ENCODE assay signal across 8 cellular contexts in the genomic region with DNA sequence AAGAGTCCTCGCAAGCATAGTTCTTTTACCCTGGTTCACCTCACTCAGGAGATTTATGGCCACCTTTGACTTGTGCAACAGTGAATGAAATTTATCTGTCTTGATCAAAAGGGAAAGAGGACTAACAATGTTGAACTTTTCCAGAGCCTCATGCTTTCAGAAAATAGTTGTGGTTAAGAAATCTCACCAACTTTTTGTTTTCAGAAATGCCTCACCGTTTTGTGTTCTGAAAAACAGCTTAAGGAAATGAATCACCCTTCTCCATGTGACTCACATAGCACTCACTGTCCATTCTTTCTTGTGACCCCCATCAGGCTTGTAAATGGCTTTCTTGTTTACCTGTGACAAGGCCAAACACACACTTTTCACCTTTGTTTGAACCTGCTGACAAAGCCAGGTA.
DNase-seq lines count a peak whose midpoint lies in the region; FAIRE-seq and TF ChIP-seq lines count a peak whose summit lies in the region.

No MANE protein-coding gene starts in this region.

- H3K27me3 ChIP-seq in Caco-2 (replicated peaks; ENCODE audit: control insufficient read depth, insufficient read depth, low read length), result no peaks in the 10 kb centered on the region

- TF ChIP-seq CTCF in GM10266 (IDR thresholded peaks at IDR 0.05; ENCODE audit: control insufficient read depth, insufficient read depth, low read depth, missing control alignments), result no peak
- TF ChIP-seq CTCF in HFF-Myc (IDR thresholded peaks at IDR 0.05; ENCODE audit: low read depth, low read length, missing control alignments), result no peak
- no peak for TF ChIP-seq CTCF in fibroblast of villous mesenchyme (IDR thresholded peaks at IDR 0.05; ENCODE audit: insufficient read depth, low read depth, low read length)
- TF ChIP-seq CTCF in Caco-2 (IDR thresholded peaks at IDR 0.05; ENCODE audit: insufficient read depth in 1 of 2, low read depth in 1 of 2, low read length in 1 of 2, severe bottlenecking in 1 of 2, unreplicated experiment in 1 of 2), result no peak

- no TSS peak for BruUV-seq in Caco-2 (replicated peaks; lab: Mats Ljungman, UMichigan)

- H3K4me3 Mint-ChIP-seq in Caco-2 (ENCODE audit: unreplicated experiment), result no peak overlapping the region

- peak; percentile 14 for DNase-seq in GM10266 (ENCODE audit: extremely low spot score)
- peak; percentile 83 for DNase-seq in HFF-Myc (ENCODE audit: extremely low read depth, low read depth)
- DNase-seq in RCC 7860 (ENCODE audit: low spot score), result peak; percentile 98
- DNase-seq in fibroblast of villous mesenchyme (ENCODE audit: low read depth), result peak; percentile 90
- no peak for DNase-seq in cortex of kidney (lab: John Stamatoyannopoulos, UW)
- DNase-seq in SHP77 treated with DMSO at 0.1 percent for 48 hours (lab: John Stamatoyannopoulos, UW), result no peak
- no peak for DNase-seq in Caco-2
- DNase-seq in NCI-H1694 (lab: John Stamatoyannopoulos, UW), result no peak

- no peaks in the 10 kb centered on the region for H3K9me3 Mint-ChIP-seq in Caco-2 (ENCODE audit: unreplicated experiment)

- H3K27me3 Mint-ChIP-seq in Caco-2 (ENCODE audit: insufficient read depth, unreplicated experiment), result no peaks in the 10 kb centered on the region

- no peak overlapping the region for H3K27ac Mint-ChIP-seq in Caco-2 (ENCODE audit: unreplicated experiment)

- H3K9me3 ChIP-seq in Caco-2, result no peaks in the 10 kb centered on the region

- POLR2A ChIA-PET in Caco-2 (lab: Charles Lee), result no interaction called here

- no peaks in the 10 kb centered on the region for H3K36me3 ChIP-seq in Caco-2 (ENCODE audit: control insufficient read depth, insufficient read depth, low read length)

- intact Hi-C loops in Caco-2 (cut with micrococcal nuclease; ENCODE audit: unreplicated experiment), result no loop called here

- H3K4me1 ChIP-seq in Caco-2, result peaks cover 11% of the 10 kb centered on the region; the same call in 1 of the 2 replicates

- H3K4me3 ChIP-seq in HFF-Myc (replicated peaks; ENCODE audit: low read depth, low read length) (no peak overlapping the region), fibroblast of villous mesenchyme (ENCODE audit: low read depth, low read length) (no peak overlapping the region), Caco-2 (ENCODE audit: low read depth, low read length) (no peak overlapping the region)

- FAIRE-seq in RCC 7860 (lab: Jason Lieb, UNC), result peak; percentile 100

- H3K36me3 Mint-ChIP-seq in Caco-2 (ENCODE audit: insufficient read depth, unreplicated experiment), result no peaks in the 10 kb centered on the region

- CTCF ChIA-PET in Caco-2 (lab: Charles Lee), result interaction anchor here (0.6 kb wide), 1 partner anchor 149 kb away, joined by 3 read pairs; a partner anchor contains a TSS

- H3K4me1 Mint-ChIP-seq in Caco-2 (ENCODE audit: low read depth, unreplicated experiment), result no peaks in the 10 kb centered on the region

Comparison
In these comparisons a context has a peak if more than half of its experiments do, and no peak if none do; other contexts are left out.
1. DNase-seq: peak in GM10266 (single experiment), HFF-Myc (single experiment), RCC 7860 (single experiment) and fibroblast of villous mesenchyme (single experiment); none in cortex of kidney (single experiment), SHP77 treated with DMSO at 0.1 percent for 48 hours (single experiment), Caco-2 (0 of 2) and NCI-H1694 (single experiment).